Comparison of ENCODE assay signal across 6 cellular contexts in the genomic region with DNA sequence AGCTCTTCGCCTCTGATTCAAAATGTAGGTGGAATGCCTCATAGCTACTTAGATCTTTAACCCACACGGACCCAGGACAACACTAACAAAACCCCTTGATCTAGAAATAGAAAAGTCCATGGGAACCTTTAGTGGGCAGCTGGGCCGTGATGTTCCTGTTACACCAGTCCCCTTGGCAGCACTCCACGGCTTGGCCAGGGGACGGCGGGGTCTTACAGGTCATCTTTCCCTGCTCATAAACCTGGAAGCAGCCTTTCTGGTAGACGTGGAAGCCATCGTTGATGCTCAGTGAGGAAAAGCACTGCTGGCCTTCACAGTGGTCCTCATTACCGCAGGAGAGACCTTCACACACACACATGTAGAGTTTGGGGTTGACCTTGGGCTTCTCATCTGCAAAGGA.
"Had no signal": no experiment of that assay in that cellular context is flagged by ENCODE, and none has a peak within 500 bp of the region (broad histone marks: within the 10 kb centered on the region; RNA-seq: fewer than 3 reads in every experiment).

No MANE protein-coding gene starts in this region.

- DNase-seq: H9, HCEC 1CT, IMR-90, KG1 had no signal

- H3K27ac Mint-ChIP-seq: GM23338 had no signal

- H3K4me3 Mint-ChIP-seq: GM23338, H9 had no signal

- H3K9me3 Mint-ChIP-seq: GM23338, H9 had no signal

- H3K4me3 ChIP-seq: GM23338, K562 had no signal

- ATAC-seq: GM23338, K562 had no signal
